21 cellular contexts compared by ENCODE assay signal in genomic region chr2:205283721-205284270, GRCh38.
"Had no signal": no experiment of that assay in that cellular context is flagged by ENCODE, and none has a peak within 500 bp of the region (broad histone marks: within the 10 kb centered on the region; RNA-seq: fewer than 3 reads in every experiment).

No MANE protein-coding gene starts in this region.

- H3K36me3 Mint-ChIP-seq: immature natural killer cell; naive B cell; stimulated activated effector memory CD8-positive, alpha-beta T cell treated with anti-CD3 and anti-CD28 coated beads, Interleukin-12 subunit alpha, Interleukin-12 subunit beta, amount 100 ng/mL, for 72 hours; type B pancreatic cell had no signal

- H3K9me3 ChIP-seq: esophagus squamous epithelium, gastroesophageal sphincter, pancreas, right lobe of liver, suprapubic skin, thyroid gland had no signal

- H3K4me1 Mint-ChIP-seq: immature natural killer cell; naive B cell; stimulated activated effector memory CD8-positive, alpha-beta T cell treated with anti-CD3 and anti-CD28 coated beads, Interleukin-12 subunit alpha, Interleukin-12 subunit beta, amount 100 ng/mL, for 72 hours had no signal

- H3K4me3 ChIP-seq: esophagus squamous epithelium, gastroesophageal sphincter, pancreas, right lobe of liver, suprapubic skin, thyroid gland had no signal

- H3K27me3 Mint-ChIP-seq: dendritic cell treated with granulocyte-macrophage colony-stimulating factor and Interleukin-4, amounts not matched to agents 40 ng/mL and 50 ng/mL, for 4 days; effector memory CD8-positive, alpha-beta T cell; naive B cell; type B pancreatic cell had no signal

- H3K4me1 ChIP-seq: esophagus squamous epithelium, gastroesophageal sphincter, pancreas, right lobe of liver, suprapubic skin, thyroid gland had no signal

- DNase-seq: effector memory CD8-positive, alpha-beta T cell; esophagus squamous epithelium; foreskin fibroblast; glutamatergic neuron; immature natural killer cell; left ventricle myocardium superior; mesendoderm; naive B cell; occipital lobe; pancreas; right lobe of liver; stimulated activated CD4-positive, alpha-beta T cell treated with anti-CD3 and anti-CD28 coated beads, Interleukin-4, amount 100 ng/mL, for 1 hour; stimulated activated CD8-positive, alpha-beta memory T cell treated with anti-CD3 and anti-CD28 coated beads, Interleukin-4, amount 100 ng/mL, for 48 hours; stimulated activated naive CD8-positive, alpha-beta T cell treated with anti-CD3 and anti-CD28 coated beads, Interleukin-15, Interleukin-2, amounts not matched to agents 100 U/mL and 50 U/mL, for 24 hours; thyroid gland had no signal

- H3K9me3 Mint-ChIP-seq: dendritic cell treated with granulocyte-macrophage colony-stimulating factor and Interleukin-4, amounts not matched to agents 40 ng/mL and 50 ng/mL, for 4 days; naive B cell; stimulated activated effector memory CD8-positive, alpha-beta T cell treated with anti-CD3 and anti-CD28 coated beads, Interleukin-12 subunit alpha, Interleukin-12 subunit beta, amount 100 ng/mL, for 72 hours; type B pancreatic cell had no signal

- H3K27me3 ChIP-seq: esophagus squamous epithelium, gastroesophageal sphincter, pancreas, right lobe of liver, suprapubic skin, thyroid gland had no signal

- H3K36me3 ChIP-seq: esophagus squamous epithelium, gastroesophageal sphincter, pancreas, right lobe of liver, suprapubic skin, thyroid gland had no signal

- H3K4me3 Mint-ChIP-seq: dendritic cell treated with granulocyte-macrophage colony-stimulating factor and Interleukin-4, amounts not matched to agents 40 ng/mL and 50 ng/mL, for 4 days; effector memory CD8-positive, alpha-beta T cell; immature natural killer cell; naive B cell; stimulated activated effector memory CD8-positive, alpha-beta T cell treated with anti-CD3 and anti-CD28 coated beads, Interleukin-12 subunit alpha, Interleukin-12 subunit beta, amount 100 ng/mL, for 72 hours; type B pancreatic cell had no signal

- H3K27ac ChIP-seq: esophagus squamous epithelium, gastroesophageal sphincter, pancreas, right lobe of liver, suprapubic skin, thyroid gland had no signal

- H3K27ac Mint-ChIP-seq: dendritic cell treated with granulocyte-macrophage colony-stimulating factor and Interleukin-4, amounts not matched to agents 40 ng/mL and 50 ng/mL, for 4 days; effector memory CD8-positive, alpha-beta T cell; immature natural killer cell; naive B cell; progenitor cell of endocrine pancreas; stimulated activated effector memory CD8-positive, alpha-beta T cell treated with anti-CD3 and anti-CD28 coated beads, Interleukin-12 subunit alpha, Interleukin-12 subunit beta, amount 100 ng/mL, for 72 hours; type B pancreatic cell had no signal

- ATAC-seq: effector memory CD8-positive, alpha-beta T cell; gastroesophageal sphincter; left ventricle myocardium superior; pancreas; right lobe of liver; stimulated activated effector memory CD8-positive, alpha-beta T cell treated with anti-CD3 and anti-CD28 coated beads, Interleukin-12 subunit alpha, Interleukin-12 subunit beta, amount 100 ng/mL, for 72 hours; stimulated activated naive CD8-positive, alpha-beta T cell treated with anti-CD3 and anti-CD28 coated beads, Interleukin-15, Interleukin-2, amounts not matched to agents 100 U/mL and 50 U/mL, for 24 hours had no signal
